ENCODE assay signal across 9 cellular contexts in the genomic region with DNA sequence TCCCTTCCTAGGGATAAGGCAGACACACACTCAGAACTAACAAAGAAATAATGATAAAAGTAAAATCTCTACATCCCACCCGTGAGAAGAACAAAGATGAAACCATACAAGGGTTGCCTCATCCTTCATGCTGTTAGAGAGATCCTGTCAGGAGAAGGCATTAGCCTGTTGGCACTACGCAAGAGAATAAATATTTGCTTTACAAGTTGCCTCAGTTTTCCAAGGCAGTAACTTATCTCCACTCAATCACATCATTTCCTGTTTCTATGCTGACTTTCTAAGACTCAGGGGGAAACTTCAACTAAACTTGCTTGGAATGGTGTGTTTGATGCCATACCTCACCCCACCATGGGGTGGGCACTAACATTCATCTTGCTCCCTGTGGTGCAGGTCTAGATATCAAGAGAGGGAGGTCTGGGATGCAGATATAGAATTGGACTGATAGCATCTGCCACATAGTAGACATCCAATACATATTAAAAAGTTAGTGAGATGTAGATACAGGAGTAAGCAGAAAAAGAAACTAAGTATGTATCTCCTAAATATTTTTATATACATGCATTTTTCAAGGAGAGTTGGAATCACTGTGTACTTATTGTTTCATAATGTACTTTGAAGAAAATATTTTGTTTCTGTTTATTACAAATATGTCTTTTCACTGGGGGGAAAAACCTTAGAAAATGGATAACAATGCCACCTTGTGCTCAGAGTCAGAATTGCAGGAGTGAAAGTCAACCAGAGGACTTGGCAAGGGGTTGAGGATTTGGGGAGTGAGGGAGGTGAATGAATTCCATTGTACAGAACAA. TPM values are rescaled to one million over a fixed set of nuclear protein-coding genes. Genes with fewer than 3 reads are reported as not detected.
DNase-seq lines count a peak whose midpoint lies in the region; ATAC-seq and TF ChIP-seq lines count a peak whose summit lies in the region.
"Had no signal": no experiment of that assay in that cellular context is flagged by ENCODE, and none has a peak within 500 bp of the region (broad histone marks: within the 10 kb centered on the region; RNA-seq: fewer than 3 reads in every experiment).

No MANE protein-coding gene starts in this region.

- no peak overlapping the region for H3K4me2 ChIP-seq in IMR-90 (ENCODE audit: low read depth, low read length)

- H3K18ac ChIP-seq in IMR-90 (ENCODE audit: low read depth, low read length), result no peak overlapping the region

- H4K8ac ChIP-seq in IMR-90 (ENCODE audit: low read depth in 2 of 2, low read length in 2 of 2), result no peak overlapping the region

- H2AK5ac ChIP-seq in IMR-90 (ENCODE audit: low read depth, low read length), result no peak overlapping the region

- POLR2A ChIA-PET in AG04450 (lab: Yijun Ruan, JAX) (no interaction called here), IMR-90 (lab: Charles Lee; ENCODE audit: unreplicated experiment) (no interaction called here)

- TF ChIP-seq POLR2A in IMR-90 (IDR thresholded peaks at IDR 0.05; ENCODE audit: low read depth, low read length) (no peak), spleen (IDR thresholded peaks at IDR 0.05) (no peak)

- H2BK120ac ChIP-seq in IMR-90 (ENCODE audit: low read depth, low read length), result no peak overlapping the region

- dilution Hi-C loops in IMR-90 (cut with HindIII; ENCODE audit: low sequenced_read_pairs, unreplicated experiment), result no loop called here

- H3K36me3 ChIP-seq in IMR-90 (ENCODE audit: control insufficient read depth, insufficient read depth, low read length) (no peaks in the 10 kb centered on the region), spleen (no peaks in the 10 kb centered on the region)

- H3K9me3 ChIP-seq in AG04450 (ENCODE audit: control insufficient read depth, insufficient read depth, low read length), result no peaks in the 10 kb centered on the region
- H3K9me3 ChIP-seq in IMR-90 (ENCODE audit: control insufficient read depth, insufficient read depth, low read length), result no peaks in the 10 kb centered on the region
- no peaks in the 10 kb centered on the region for H3K9me3 ChIP-seq in spleen

- DNase-seq in AG04450 (ENCODE audit: low read depth, low spot score), result no peak
- DNase-seq in ELF-1 (ENCODE audit: low read depth, low spot score), result peak; percentile 19
- DNase-seq in IMR-90, result peak; percentile 27
- DNase-seq in SK-MEL-5 (ENCODE audit: low read depth, low spot score), result peak; percentile 61
- peak; percentile 31 for DNase-seq in fibroblast of villous mesenchyme (ENCODE audit: low read depth)
- no peak for DNase-seq in spleen
- DNase-seq in activated CD4-positive, CD25-positive, alpha-beta regulatory T cell treated with anti-CD3 and anti-CD28 coated beads, Interleukin-2, amount 50 U/mL, for 72 hours, result no peak

- ATAC-seq in IMR-90 (ENCODE audit: low read depth) (peak; percentile 75), GM18873 (IDR thresholded peaks at IDR 0.05; ENCODE audit: low FRiP score, unreplicated experiment) (no peak)
- ATAC-seq: stimulated activated naive CD8-positive, alpha-beta T cell treated with anti-CD3 and anti-CD28 coated beads, Interleukin-15, amount 100 ng/mL, for 72 hours had no signal

- no peak overlapping the region for H2BK20ac ChIP-seq in IMR-90 (ENCODE audit: low read depth, low read length)

- H3K9ac ChIP-seq in IMR-90 (ENCODE audit: low read depth, low read length), result no peak overlapping the region

- H4K5ac ChIP-seq in IMR-90 (ENCODE audit: low read depth, low read length), result no peak overlapping the region

- no peaks in the 10 kb centered on the region for H4K20me1 ChIP-seq in IMR-90 (ENCODE audit: insufficient read depth, low read length)

- no peak overlapping the region for H3K14ac ChIP-seq in IMR-90 (replicated peaks; ENCODE audit: low read depth, low read length)

- CTCF ChIA-PET in AG04450 (lab: Charles Lee) (interaction anchor here (0.7 to 2.9 kb wide), 2 partner anchors 11 to 206 kb away, joined by 4 to 26 read pairs; no protein-coding TSS in a partner anchor), IMR-90 (lab: Yijun Ruan, JAX) (interaction anchor here (1.0 kb wide), 1 partner anchor 257 kb away, joined by 3 read pairs; no protein-coding TSS in a partner anchor)

- no peak overlapping the region for H3K4ac ChIP-seq in IMR-90 (ENCODE audit: low read depth, low read length)

- BruUV-seq in IMR-90 (replicated peaks; lab: Mats Ljungman, UMichigan), result no TSS peak

- H3K27me3 ChIP-seq in AG04450 (ENCODE audit: control insufficient read depth, insufficient read depth, low read length) (no peaks in the 10 kb centered on the region), IMR-90 (ENCODE audit: control insufficient read depth, insufficient read depth, low read length) (peaks cover 4% of the 10 kb centered on the region), spleen (replicated peaks in 1 of 7) (no peaks in the 10 kb centered on the region)

- no peak overlapping the region for H2BK5ac ChIP-seq in IMR-90 (ENCODE audit: low read depth, low read length, poor library complexity, severe bottlenecking)

- TF ChIP-seq CTCF in AG04450 (IDR thresholded peaks at IDR 0.05; ENCODE audit: low read depth, low read length), result peak; percentile 68
- peak; percentile 59 for TF ChIP-seq CTCF in IMR-90 (conservative IDR thresholded peaks at IDR 0.05; ENCODE audit: low read depth, low read length)
- peak; percentile 74 for TF ChIP-seq CTCF in fibroblast of villous mesenchyme (IDR thresholded peaks at IDR 0.05; ENCODE audit: insufficient read depth, low read depth, low read length)
- peak in 10 of 11 experiments; percentile 11 to 61 (median 53) for TF ChIP-seq CTCF in spleen (IDR thresholded peaks at IDR 0.05 in 8 of 11, conservative IDR thresholded peaks at IDR 0.05 in 3 of 11)

- no peak overlapping the region for H3K4me3 ChIP-seq in AG04450 (ENCODE audit: low read depth, low read length)
- H3K4me3 ChIP-seq in IMR-90 (ENCODE audit: insufficient read depth, low read depth, low read length), result no peak overlapping the region
- H3K4me3 ChIP-seq in fibroblast of villous mesenchyme (ENCODE audit: low read depth, low read length), result no peak overlapping the region
- H3K4me3 ChIP-seq in spleen, result no peak overlapping the region

- TF ChIP-seq RAD21 in IMR-90 (IDR thresholded peaks at IDR 0.05; ENCODE audit: low read length), result peak; percentile 31; the same call in 1 of the 2 replicates

- H3K23ac ChIP-seq in IMR-90 (ENCODE audit: low read depth, low read length), result no peak overlapping the region

- H4K91ac ChIP-seq in IMR-90 (ENCODE audit: insufficient read depth, low read depth, low read length), result no peak overlapping the region

- H3K56ac ChIP-seq in IMR-90 (ENCODE audit: extremely low read depth, insufficient read depth, low read length), result no peak overlapping the region

- no peaks in the 10 kb centered on the region for H3K79me1 ChIP-seq in IMR-90 (ENCODE audit: low read depth in 1 of 2, low read length in 2 of 2)

- no peaks in the 10 kb centered on the region for H3K4me1 ChIP-seq in IMR-90 (ENCODE audit: control insufficient read depth, insufficient read depth, low read length)
- no peaks in the 10 kb centered on the region for H3K4me1 ChIP-seq in spleen

- H3K27ac ChIP-seq in AG04450 (ENCODE audit: low read depth, low read length), result no peak overlapping the region
- H3K27ac ChIP-seq in IMR-90 (ENCODE audit: insufficient read depth, low read length), result no peak overlapping the region
- no peak overlapping the region for H3K27ac ChIP-seq in spleen

- WGBS in IMR-90 (ENCODE audit: extremely low coverage in 2 of 2, insufficient read length in 1 of 2), 2 experiments, result no CpG with 5 or more reads among the region's 2 CpGs
- WGBS in spleen, 5 donors, result 60 to 73% (median 64%) methylated on average over 2 of the region's 2 CpGs

- in situ Hi-C loops in IMR-90 (cut with MboI; ENCODE audit: low sequenced_read_pairs), result loop anchor here (10.0 kb wide), 1 partner anchor 203 kb away; no protein-coding TSS in a partner anchor
- in situ Hi-C loops in SK-MEL-5 (cut with HindIII; ENCODE audit: low pct_unique_long_range_greater_than_20kb, low sequenced_read_pairs), result no loop called here

- H2BK15ac ChIP-seq in IMR-90 (ENCODE audit: low read depth, low read length), result no peak overlapping the region

- H2AK9ac ChIP-seq in IMR-90 (replicated peaks; ENCODE audit: low read depth, low read length, poor library complexity), result no peak overlapping the region

- intact Hi-C loops in IMR-90 (cut with micrococcal nuclease), result loop anchor here (1.0 to 10.0 kb wide), 2 partner anchors 206 to 1093 kb away; no protein-coding TSS in a partner anchor
- intact Hi-C loops in spleen (cut with DNase I; ENCODE audit: low total_unique reads), result no loop called here

- H3K9me1 ChIP-seq in IMR-90 (ENCODE audit: insufficient read depth, low read length), result no peaks in the 10 kb centered on the region

- H2AFZ ChIP-seq in IMR-90 (replicated peaks; ENCODE audit: low read length, poor library complexity), result no peak overlapping the region

TF ChIP-seq in IMR-90, 13 proteins besides CTCF, POLR2A, EP300 and RAD21:
- peak; percentile 29; the same call in 1 of the 2 replicates for TF ChIP-seq SMC3 (IDR thresholded peaks at IDR 0.05; ENCODE audit: low read depth, low read length)
- TF ChIP-seq BHLHE40 (IDR thresholded peaks at IDR 0.05; ENCODE audit: low read depth, low read length), result no peak

RNA-seq across cellular contexts. Expression of gene BEX4, which starts 57.2 kb away (rescaled TPM):
- polyA plus RNA-seq in AG04450 (2011; rRNA removed) (14.4 and 21.1 TPM in 2 replicates), IMR-90 (2012; rRNA removed) (4.5 and 6.8 TPM in 2 replicates), spleen (10 to 100 TPM; 45.7 to 72.7 (median 57.6) TPM)
- 3.3 TPM in 2 replicates for polyA minus RNA-seq in AG04450 (2011; rRNA and poly(A)+ RNA removed)
- total RNA-seq in IMR-90 (2012; rRNA removed) (0.54 and 3.3 TPM in 2 replicates), fibroblast of villous mesenchyme (6.0 and 7.1 TPM in 2 replicates), spleen (10 to 100 TPM; 26.0 to 58.6 (median 46.6) TPM)
- polyA plus RNA-seq in IMR-90 (2012; cell fraction: cytosol; rRNA removed), result 0.99 and 2.0 TPM in 2 replicates
- polyA plus RNA-seq in IMR-90 (2012; cell fraction: nucleus; rRNA removed; ENCODE audit: low replicate concordance), result 0.36 and 3.7 TPM in 2 replicates
- total RNA-seq in SK-MEL-5 (2014; rRNA removed; shearing (Covaris generic)), result 104 and 110 TPM in 2 replicates
- 129 and 130 TPM in 2 replicates for polyA plus RNA-seq in SK-MEL-5 (2015; cell fraction: cytosol; rRNA removed)
- 82.6 and 83.8 TPM in 2 replicates for polyA plus RNA-seq in SK-MEL-5 (2015; cell fraction: nucleus; rRNA removed)

Comparison
In these comparisons a context has a peak if more than half of its experiments do, and no peak if none do; other contexts are left out.
1. DNase-seq: peak in ELF-1 (single experiment), IMR-90 (single experiment), SK-MEL-5 (single experiment) and fibroblast of villous mesenchyme (single experiment); none in AG04450 (single experiment), spleen (single experiment) and activated CD4-positive, CD25-positive, alpha-beta regulatory T cell treated with anti-CD3 and anti-CD28 coated beads, Interleukin-2, amount 50 U/mL, for 72 hours (single experiment).
2. Peak in every context shown above with its lines, with median percentiles within 50 percentile points of each other: CTCF ChIP-seq.